ENCODE assay signal across 12 cellular contexts in genomic region chr19:38005224-38005614, GRCh38.
DNase-seq lines count a peak whose midpoint lies in the region; ATAC-seq and TF ChIP-seq lines count a peak whose summit lies in the region.
"Had no signal": no experiment of that assay in that cellular context is flagged by ENCODE, and none has a peak within 500 bp of the region (broad histone marks: within the 10 kb centered on the region; RNA-seq: fewer than 3 reads in every experiment).

No MANE protein-coding gene starts in this region.

- H3K27ac ChIP-seq in heart left ventricle (peak overlapping the region in 11 of 12 donors; percentile 64 to 93 (median 77)), endodermal cell (ENCODE audit: low read depth, low read length) (peak overlapping the region; percentile 98), neural progenitor cell (peak overlapping the region; percentile 67), vagina (peak overlapping the region; percentile 91)
- H3K27ac ChIP-seq: KMS-11 had no signal

- H3K36me3 ChIP-seq in heart left ventricle (no peaks in the 10 kb centered on the region), endodermal cell (ENCODE audit: control insufficient read depth, insufficient read depth, low read length) (no peaks in the 10 kb centered on the region), neural progenitor cell (no peaks in the 10 kb centered on the region), vagina (no peaks in the 10 kb centered on the region)

- no peaks in the 10 kb centered on the region for H4K20me1 ChIP-seq in neural progenitor cell (ENCODE audit: low read depth)

- H3K4me3 ChIP-seq in heart left ventricle (peak overlapping the region in 5 of 12 donors; percentile 45 to 55 (median 50)), endodermal cell (ENCODE audit: low read length) (no peak overlapping the region), neural progenitor cell (peak overlapping the region; percentile 47), vagina (peak overlapping the region; percentile 35 to 43)

- H2AFZ ChIP-seq in neural progenitor cell (replicated peaks): no peak overlapping the region
- H2AFZ ChIP-seq: parathyroid adenoma had no signal

- intact Hi-C loops in heart left ventricle (cut with DNase I): loop anchor here in 3 of 10 donors (10.0 kb wide), 2 partner anchors 90 to 100 kb away; partner anchors contain the start of genes SIPA1L3 (in 2 of the 3) and WDR87 (in 2 of the 3)
- intact Hi-C loops in Right ventricle myocardium inferior (cut with DNase I): no loop called here
- intact Hi-C loops in vagina (cut with DNase I): no loop called here

- H3K4me1 Mint-ChIP-seq in endodermal cell: peaks cover 3% of the 10 kb centered on the region
- peaks cover 10% of the 10 kb centered on the region for H3K4me1 Mint-ChIP-seq in neural progenitor cell

- H3K4me1 ChIP-seq in heart left ventricle (peaks cover 4 to 37% (median 17%) of the 10 kb centered on the region in 12 donors), endodermal cell (ENCODE audit: control insufficient read depth, insufficient read depth, low read length) (peaks cover 2% of the 10 kb centered on the region), neural progenitor cell (peaks cover 28% of the 10 kb centered on the region), vagina (peaks cover 27% of the 10 kb centered on the region)

- WGBS in heart left ventricle, 4 donors: 63 to 78% (median 72%) methylated on average over 8 of the region's 8 CpGs
- WGBS in endodermal cell (ENCODE audit: insufficient coverage in 1 of 2, insufficient read length in 1 of 2), 2 experiments: 75 to 77% methylated on average over 6 to 8 of the region's 8 CpGs

- no peak overlapping the region for H3K4me3 Mint-ChIP-seq in endodermal cell
- H3K4me3 Mint-ChIP-seq in neural progenitor cell: no peak overlapping the region
- H3K4me3 Mint-ChIP-seq: T-helper 2 cell treated with Interferon-gamma antibody and Interleukin-4, amounts not matched to agents 5 μg/mL and 100 μg/mL, for 36 hours had no signal

- H3K79me2 ChIP-seq in neural progenitor cell (ENCODE audit: low read depth): peaks cover 57% of the 10 kb centered on the region

- H3K9me3 Mint-ChIP-seq in endodermal cell: no peaks in the 10 kb centered on the region
- no peaks in the 10 kb centered on the region for H3K9me3 Mint-ChIP-seq in neural progenitor cell
- H3K9me3 Mint-ChIP-seq: T-helper 2 cell treated with Interferon-gamma antibody and Interleukin-4, amounts not matched to agents 5 μg/mL and 100 μg/mL, for 36 hours had no signal

- DNase-seq in heart left ventricle (peak in 2 of 5 donors; percentile 13 to 35), Right ventricle myocardium inferior (ENCODE audit: missing footprints) (no peak), endodermal cell (no peak), neural progenitor cell (ENCODE audit: low spot score) (peak; percentile 24), vagina (ENCODE audit: extremely low spot score in 2 of 2) (no peak), DMS153 treated with DMSO at 0.1 percent for 48 hours (lab: John Stamatoyannopoulos, UW; ENCODE audit: unreplicated experiment) (no peak)
- DNase-seq: activated T-cell treated with anti-CD3 and anti-CD28 coated beads for 4 hours had no signal

- no peaks in the 10 kb centered on the region for H3K9me3 ChIP-seq in heart left ventricle
- H3K9me3 ChIP-seq in endodermal cell (ENCODE audit: control insufficient read depth, low read length): no peaks in the 10 kb centered on the region
- no peaks in the 10 kb centered on the region for H3K9me3 ChIP-seq in neural progenitor cell (ENCODE audit: low read depth)
- no peaks in the 10 kb centered on the region for H3K9me3 ChIP-seq in vagina

- TF ChIP-seq CTCF in heart left ventricle (IDR thresholded peaks at IDR 0.05): no peak
- TF ChIP-seq CTCF in endodermal cell (conservative IDR thresholded peaks at IDR 0.05): no peak
- no peak for TF ChIP-seq CTCF in neural progenitor cell (IDR thresholded peaks at IDR 0.05)
- TF ChIP-seq CTCF in vagina (IDR thresholded peaks at IDR 0.05): no peak

- peak in 1 of 4 donors; percentile 1 for ATAC-seq in heart left ventricle
- no peak for ATAC-seq in Right ventricle myocardium inferior
- ATAC-seq in HG03520 (IDR thresholded peaks at IDR 0.05; ENCODE audit: unreplicated experiment): no peak
- ATAC-seq in GM19452 (IDR thresholded peaks at IDR 0.05; ENCODE audit: unreplicated experiment): no peak

- H3K36me3 Mint-ChIP-seq in endodermal cell (ENCODE audit: low read depth): no peaks in the 10 kb centered on the region
- H3K36me3 Mint-ChIP-seq in neural progenitor cell: no peaks in the 10 kb centered on the region

- no peak overlapping the region for H3K9ac ChIP-seq in endodermal cell (ENCODE audit: extremely low read depth, low read length, poor library complexity, severe bottlenecking)
- H3K9ac ChIP-seq in neural progenitor cell: no peak overlapping the region
- H3K9ac ChIP-seq: KMS-11, parathyroid adenoma had no signal

- peak overlapping the region; percentile 80 for H3K4me2 ChIP-seq in neural progenitor cell
- H3K4me2 ChIP-seq: KMS-11 had no signal

- no peaks in the 10 kb centered on the region for H3K27me3 Mint-ChIP-seq in endodermal cell (ENCODE audit: insufficient read depth)
- no peaks in the 10 kb centered on the region for H3K27me3 Mint-ChIP-seq in neural progenitor cell (ENCODE audit: insufficient read depth, low read depth)

- H3K27ac Mint-ChIP-seq in endodermal cell: no peak overlapping the region
- no peak overlapping the region for H3K27ac Mint-ChIP-seq in neural progenitor cell
- H3K27ac Mint-ChIP-seq: T-helper 2 cell treated with Interferon-gamma antibody and Interleukin-4, amounts not matched to agents 5 μg/mL and 100 μg/mL, for 36 hours had no signal

- TF ChIP-seq POLR2A in heart left ventricle (IDR thresholded peaks at IDR 0.05) (no peak), vagina (IDR thresholded peaks at IDR 0.05) (no peak)

- H3K27me3 ChIP-seq in heart left ventricle: no peaks in the 10 kb centered on the region
- H3K27me3 ChIP-seq in endodermal cell (ENCODE audit: control insufficient read depth, insufficient read depth, low read length, poor library complexity, severe bottlenecking): no peaks in the 10 kb centered on the region
- H3K27me3 ChIP-seq in neural progenitor cell: no peaks in the 10 kb centered on the region
- no peaks in the 10 kb centered on the region for H3K27me3 ChIP-seq in vagina

- H3F3A ChIP-seq in neural progenitor cell (ENCODE audit: low read depth): peaks cover 40% of the 10 kb centered on the region
